In the genomic region with DNA sequence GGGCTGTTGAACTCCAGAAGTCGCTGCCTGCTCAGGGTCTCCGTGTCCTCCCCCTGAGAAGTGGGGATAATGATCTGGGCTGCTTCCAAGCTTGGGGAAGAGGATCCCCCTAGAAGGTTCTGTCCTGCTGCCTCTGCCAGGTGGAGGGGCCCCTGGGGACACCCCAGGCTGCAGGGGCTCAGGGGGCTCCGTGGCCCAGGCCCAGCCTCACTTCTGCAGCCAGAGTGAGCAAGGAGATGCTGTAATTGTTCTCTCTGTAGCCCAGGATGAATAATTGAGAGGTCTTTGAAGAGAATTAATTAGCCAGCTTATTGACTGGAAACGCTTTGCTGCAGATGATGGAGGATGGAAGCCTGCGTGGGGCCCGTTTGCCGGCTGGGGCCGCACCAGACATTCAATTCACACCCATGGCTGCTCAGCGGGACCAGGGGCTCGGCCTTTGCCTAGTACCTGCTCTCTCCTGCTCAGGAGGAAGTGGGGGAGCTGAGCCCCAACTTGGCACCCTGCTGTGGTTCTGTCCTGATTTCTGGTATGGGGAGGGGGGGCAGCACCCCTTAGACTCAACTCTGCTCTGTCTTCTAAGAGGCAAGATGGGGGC, we compare ENCODE assay signal across 21 cellular contexts. TPM values are rescaled to one million over a fixed set of nuclear protein-coding genes. Genes with fewer than 3 reads are reported as not detected.
A peak's percentile ranks its signal among the peaks of the same experiment; 100 is the strongest.
DNase-seq lines count a peak whose midpoint lies in the region; ATAC-seq, FAIRE-seq and TF ChIP-seq lines count a peak whose summit lies in the region.
"Had no signal": no experiment of that assay in that cellular context is flagged by ENCODE, and none has a peak within 500 bp of the region (broad histone marks: within the 10 kb centered on the region; RNA-seq: fewer than 3 reads in every experiment).

No MANE protein-coding gene starts in this region.

- H3K4me3 Mint-ChIP-seq in brain (peak overlapping the region; percentile 64 to 81 (median 70)), nephron (peak overlapping the region; percentile 65 to 80 (median 66))
- H3K4me3 Mint-ChIP-seq: T-helper 2 cell treated with Interferon-gamma antibody and Interleukin-4, amounts not matched to agents 5 μg/mL and 100 μg/mL, for 36 hours had no signal

- H3K27ac Mint-ChIP-seq in brain (peak overlapping the region; percentile 84 to 97 (median 91)), nephron (peak overlapping the region; percentile 93 to 97 (median 94))
- H3K27ac Mint-ChIP-seq: activated T-helper 2 cell treated with anti-CD3 and anti-CD28 coated beads, Interferon-gamma antibody, Interleukin-2, Interleukin-4, amounts not matched to agents 10 μg/mL and 5 μg/mL and 100 μg/mL, durations not matched to agents 14 hours and 24 hours and 36 hours; T-helper 2 cell treated with Interferon-gamma antibody and Interleukin-4, amounts not matched to agents 5 μg/mL and 100 μg/mL, for 36 hours had no signal

- TF ChIP-seq CTCF in A549 (IDR thresholded peaks at IDR 0.05) (no peak), HEK293 (tag by site-specific recombination; IDR thresholded peaks at IDR 0.05) (no peak), brain (conservative IDR thresholded peaks at IDR 0.05) (no peak), nephron (IDR thresholded peaks at IDR 0.05; ENCODE audit: unreplicated experiment in 3 of 3) (no peak)

- no peak for FAIRE-seq in A549 (lab: Jason Lieb, UNC)

- TF ChIP-seq RAD21 in A549 (conservative IDR thresholded peaks at IDR 0.05 in 1 of 2, IDR thresholded peaks at IDR 0.05 in 1 of 2): no peak

- H3K27ac ChIP-seq in A549: peak overlapping the region in 1 of 2 experiments; percentile 76; a peak in 3 of 6 replicates
- no peak overlapping the region for H3K27ac ChIP-seq in HEK293 (ENCODE audit: extremely low read depth, low read depth, low read length)
- H3K27ac ChIP-seq: heart left ventricle, SJSA1 had no signal

- H3K9me3 Mint-ChIP-seq in brain: peaks cover 0 to 2% (median 0%) of the 10 kb centered on the region in 5 experiments
- no peaks in the 10 kb centered on the region for H3K9me3 Mint-ChIP-seq in nephron
- H3K9me3 Mint-ChIP-seq: activated T-helper 2 cell treated with anti-CD3 and anti-CD28 coated beads, Interferon-gamma antibody, Interleukin-2, Interleukin-4, amounts not matched to agents 10 μg/mL and 5 μg/mL and 100 μg/mL, durations not matched to agents 14 hours and 24 hours and 36 hours; T-helper 2 cell treated with Interferon-gamma antibody and Interleukin-4, amounts not matched to agents 5 μg/mL and 100 μg/mL, for 36 hours had no signal

- POLR2A ChIA-PET in A549 (lab: Yijun Ruan, JAX) (interaction anchor here (1.1 kb wide), 1 partner anchor 44 kb away, joined by 7 read pairs; no protein-coding TSS in a partner anchor), HEK293 (lab: Yijun Ruan, JAX) (interaction anchor here (1.2 kb wide), 1 partner anchor 15 kb away, joined by 5 read pairs; no protein-coding TSS in a partner anchor)

- peak overlapping the region; percentile 39; the same call in 2 of the 3 replicates for H3K4me2 ChIP-seq in A549

- TF ChIP-seq POLR2A in A549 (IDR thresholded peaks at IDR 0.05; ENCODE audit: low read length): no peak

- DNase-seq in A549 (ENCODE audit: low read depth in 1 of 2, low spot score in 1 of 2) (no peak), nucleus accumbens (lab: John Stamatoyannopoulos, UW) (no peak), islet precursor cell (no peak)
- DNase-seq: caudate nucleus; DND-41; effector CD4-positive, alpha-beta T cell; heart left ventricle; NCI-H2081 treated with DMSO at 0.1 percent for 48 hours; occipital lobe; stimulated activated CD4-positive, alpha-beta T cell treated with anti-CD3 and anti-CD28 coated beads, Interleukin-2, amount 100 ng/mL, for 24 hours had no signal

- peaks cover 41% of the 10 kb centered on the region for H3K4me1 ChIP-seq in A549
- peaks cover 8% of the 10 kb centered on the region; the same call in 1 of the 2 replicates for H3K4me1 ChIP-seq in HEK293 (ENCODE audit: control insufficient read depth, insufficient read depth, low read length)

- H3K36me3 Mint-ChIP-seq in brain (no peaks in the 10 kb centered on the region), nephron (ENCODE audit: low read depth) (no peaks in the 10 kb centered on the region)

- H3K9me3 ChIP-seq in A549: no peaks in the 10 kb centered on the region; the same call in 2 of the 3 replicates
- no peaks in the 10 kb centered on the region for H3K9me3 ChIP-seq in HEK293 (ENCODE audit: control insufficient read depth, insufficient read depth, low read depth, low read length)
- H3K9me3 ChIP-seq: adrenal gland, heart left ventricle had no signal

- H3K4me3 ChIP-seq in A549 (no peak overlapping the region), HEK293 (ENCODE audit: low read depth, low read length) (no peak overlapping the region)
- H3K4me3 ChIP-seq: adrenal gland, heart left ventricle, SJSA1 had no signal

- WGBS in A549 (ENCODE audit: missing lambda C conversion rate): 76% methylated on average over 9 of the region's 10 CpGs

- H3K36me3 ChIP-seq in HEK293 (ENCODE audit: control insufficient read depth in 2 of 2, insufficient read depth in 1 of 2, low read length in 2 of 2): no peaks in the 10 kb centered on the region
- H3K36me3 ChIP-seq: adrenal gland, heart left ventricle, SJSA1 had no signal

- H3K4me1 Mint-ChIP-seq in brain: peaks cover 65% of the 10 kb centered on the region
- H3K4me1 Mint-ChIP-seq in nephron: peaks cover 55% of the 10 kb centered on the region

- CTCF ChIA-PET in A549 (lab: Yijun Ruan, JAX): interaction anchor here (0.6 to 4.3 kb wide), 13 partner anchors 11 to 439 kb away, joined by 3 to 29 read pairs (median 4); no protein-coding TSS in a partner anchor
- CTCF ChIA-PET in HEK293 (lab: Yijun Ruan, JAX): interaction anchor here (0.6 to 3.2 kb wide), 3 partner anchors 19 to 153 kb away, joined by 3 to 22 read pairs (median 4); no protein-coding TSS in a partner anchor

- H3K27me3 Mint-ChIP-seq in brain: peaks cover 4% of the 10 kb centered on the region
- H3K27me3 Mint-ChIP-seq in nephron (ENCODE audit: low read depth): peaks cover 7% of the 10 kb centered on the region

- ATAC-seq in A549 (no peak), esophagus mucosa (no peak), HG02571 (IDR thresholded peaks at IDR 0.05; ENCODE audit: unreplicated experiment) (no peak)
- ATAC-seq: activated CD4-positive, CD25-positive, alpha-beta regulatory T cell treated with anti-CD3 and anti-CD28 coated beads, Interleukin-2, amount 50 U/mL, for 24 hours; heart left ventricle had no signal

- no peak for TF ChIP-seq EP300 in A549 (IDR thresholded peaks at IDR 0.05)

TF ChIP-seq in A549, 52 proteins besides CTCF, POLR2A, EP300 and RAD21:
- TF ChIP-seq NFE2L2 (conservative IDR thresholded peaks at IDR 0.05; ENCODE audit: low read length): no peak
- TF ChIP-seq EHF (CRISPR knock-in tag; IDR thresholded peaks at IDR 0.05): no peak
- TF ChIP-seq EHMT2 (IDR thresholded peaks at IDR 0.05; ENCODE audit: low read depth): no peak
- no peak for TF ChIP-seq TFCP2L1 (CRISPR knock-in tag; IDR thresholded peaks at IDR 0.05)
- no peak for TF ChIP-seq MAZ (IDR thresholded peaks at IDR 0.05; ENCODE audit: borderline replicate concordance, low read depth, low read length)
- TF ChIP-seq KDM5A (IDR thresholded peaks at IDR 0.05): no peak
- TF ChIP-seq, protein P1, sequence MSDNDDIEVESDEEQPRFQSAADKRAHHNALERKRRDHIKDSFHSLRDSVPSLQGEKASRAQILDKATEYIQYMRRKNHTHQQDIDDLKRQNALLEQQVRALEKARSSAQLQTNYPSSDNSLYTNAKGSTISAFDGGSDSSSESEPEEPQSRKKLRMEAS (IDR thresholded peaks at IDR 0.05): no peak
- TF ChIP-seq, protein P2, sequence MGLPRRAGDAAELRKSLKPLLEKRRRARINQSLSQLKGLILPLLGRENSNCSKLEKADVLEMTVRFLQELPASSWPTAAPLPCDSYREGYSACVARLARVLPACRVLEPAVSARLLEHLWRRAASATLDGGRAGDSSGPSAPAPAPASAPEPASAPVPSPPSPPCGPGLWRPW (IDR thresholded peaks at IDR 0.05): no peak
- TF ChIP-seq KDM1A (IDR thresholded peaks at IDR 0.05; ENCODE audit: low read depth): no peak

TF ChIP-seq in HEK293, 187 proteins besides CTCF, POLR2A, EP300 and RAD21 (continues in another document):
- TF ChIP-seq, protein P3, sequence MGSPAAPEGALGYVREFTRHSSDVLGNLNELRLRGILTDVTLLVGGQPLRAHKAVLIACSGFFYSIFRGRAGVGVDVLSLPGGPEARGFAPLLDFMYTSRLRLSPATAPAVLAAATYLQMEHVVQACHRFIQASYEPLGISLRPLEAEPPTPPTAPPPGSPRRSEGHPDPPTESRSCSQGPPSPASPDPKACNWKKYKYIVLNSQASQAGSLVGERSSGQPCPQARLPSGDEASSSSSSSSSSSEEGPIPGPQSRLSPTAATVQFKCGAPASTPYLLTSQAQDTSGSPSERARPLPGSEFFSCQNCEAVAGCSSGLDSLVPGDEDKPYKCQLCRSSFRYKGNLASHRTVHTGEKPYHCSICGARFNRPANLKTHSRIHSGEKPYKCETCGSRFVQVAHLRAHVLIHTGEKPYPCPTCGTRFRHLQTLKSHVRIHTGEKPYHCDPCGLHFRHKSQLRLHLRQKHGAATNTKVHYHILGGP (tag by site-specific recombination; IDR thresholded peaks at IDR 0.05): no peak
- TF ChIP-seq ZNF585B (tag by site-specific recombination; IDR thresholded peaks at IDR 0.05) (no peak), ZNF561 (tag by site-specific recombination; IDR thresholded peaks at IDR 0.05; ENCODE audit: borderline replicate concordance) (no peak), ZFP69B (tag by site-specific recombination; IDR thresholded peaks at IDR 0.05) (0 out of 2 replicates have a peak, but pooled peaks have one; percentile 22)

RNA-seq across cellular contexts. Expression of a gene that starts 38.6 kb away (rescaled TPM):
- polyA plus RNA-seq in A549 (2011; rRNA removed) (not detected in 2 replicates), A549 (2017; fragmentation: RNase III; extraction: RNeasy Plus Mini Kit Qiagen cat#74134 plus additional on column Dnase treatment) (not detected in 3 replicates), brain (ENCODE audit: insufficient read depth, low read depth, low replicate concordance) (9.8 TPM)
- polyA plus RNA-seq in A549 (2012; cell fraction: cytosol; rRNA removed): not detected in 2 replicates
- polyA plus RNA-seq in A549 (2012; cell fraction: nucleus; rRNA removed): 0.02 and 0.18 TPM in 2 replicates
- not detected in 2 replicates for polyA minus RNA-seq in A549 (2011; rRNA and poly(A)+ RNA removed)
- not detected for total RNA-seq in esophagus mucosa
- total RNA-seq: activated CD8-positive, alpha-beta memory T cell treated with anti-CD3 and anti-CD28 coated beads for 36 hours; activated T-helper 2 cell treated with anti-CD3 and anti-CD28 coated beads, Interferon-gamma antibody, Interleukin-2, Interleukin-4, amounts not matched to agents 10 μg/mL and 5 μg/mL and 100 μg/mL, durations not matched to agents 14 hours and 24 hours and 36 hours; adrenal gland; heart left ventricle; occipital lobe; SJSA1 had no signal
- polyA plus RNA-seq: heart left ventricle had no signal

RNA-seq across cellular contexts. Expression of a gene that starts 55.9 kb away (rescaled TPM):
- polyA plus RNA-seq in A549 (2011; rRNA removed) (45.4 and 51.9 TPM in 2 replicates), A549 (2017; fragmentation: RNase III; extraction: RNeasy Plus Mini Kit Qiagen cat#74134 plus additional on column Dnase treatment) (93.5 to 116 TPM (median 109 TPM) in 3 replicates), brain (ENCODE audit: insufficient read depth, low read depth, low replicate concordance) (66.4 TPM)
- polyA plus RNA-seq in A549 (2012; cell fraction: cytosol; rRNA removed): 90.7 and 118 TPM in 2 replicates
- 35.8 and 47.6 TPM in 2 replicates for polyA plus RNA-seq in A549 (2012; cell fraction: nucleus; rRNA removed)
- 40.3 and 63.2 TPM in 2 replicates for polyA minus RNA-seq in A549 (2011; rRNA and poly(A)+ RNA removed)
- 28.5 TPM for total RNA-seq in esophagus mucosa
